29 cellular contexts compared by ENCODE assay signal in genomic region chr2:237306787-237307170, GRCh38.
A peak's percentile ranks its signal among the peaks of the same experiment; 100 is the strongest.
DNase-seq lines count a peak whose midpoint lies in the region; ATAC-seq, FAIRE-seq and TF ChIP-seq lines count a peak whose summit lies in the region.
"Had no signal": no experiment of that assay in that cellular context is flagged by ENCODE, and none has a peak within 500 bp of the region (broad histone marks: within the 10 kb centered on the region; RNA-seq: fewer than 3 reads in every experiment).

No MANE protein-coding gene starts in this region.

- no peak overlapping the region for H3K4ac ChIP-seq in H1 (replicated peaks; ENCODE audit: insufficient read length, low read depth, low read length)

- H3K9ac ChIP-seq in H1 (replicated peaks in 1 of 4; ENCODE audit: extremely low read depth in 1 of 4, low read depth in 3 of 4, low read length in 3 of 4): no peak overlapping the region
- H3K9ac ChIP-seq: SK-N-SH had no signal

- intact Hi-C loops in sigmoid colon (cut with DNase I): no loop called here

- H3K23ac ChIP-seq in H1 (ENCODE audit: insufficient read length): no peak overlapping the region

- no peak overlapping the region for H3K4me2 ChIP-seq in H1 (ENCODE audit: insufficient read depth in 1 of 2, low read depth in 2 of 2, low read length in 2 of 2)
- H3K4me2 ChIP-seq: SK-N-SH had no signal

- 96% methylated on average over 3 of the region's 3 CpGs; no CpG with 5 or more reads in 1 of the 2 experiments for WGBS in H1 (ENCODE audit: extremely low coverage in 1 of 2, insufficient coverage in 1 of 2, insufficient read length in 1 of 2, insufficient replicate concordance in 2 of 2, low coverage in 1 of 2, low lambda C conversion rate in 2 of 2, missing lambda C conversion rate in 1 of 2), 2 experiments
- 91 to 92% methylated on average over 3 of the region's 3 CpGs for WGBS in sigmoid colon, 2 donors

- no peaks in the 10 kb centered on the region for H3K79me1 ChIP-seq in H1 (ENCODE audit: low read depth, low read length)

- no peak overlapping the region for H3K4me3 ChIP-seq in AG04450 (ENCODE audit: low read depth, low read length)
- no peak overlapping the region for H3K4me3 ChIP-seq in H1 (ENCODE audit: extremely low read depth in 1 of 4, insufficient read depth in 2 of 4, low read depth in 3 of 4, low read length in 4 of 4)
- no peak overlapping the region for H3K4me3 ChIP-seq in sigmoid colon
- H3K4me3 ChIP-seq: body of pancreas, gastroesophageal sphincter, right lobe of liver, transverse colon had no signal

- no peak overlapping the region for H2AK5ac ChIP-seq in H1 (ENCODE audit: low read depth, low read length)

- no peak for FAIRE-seq in H1 (lab: Jason Lieb, UNC)
- FAIRE-seq: A204.1, GM18507 had no signal

- TF ChIP-seq POLR2A in H1 (IDR thresholded peaks at IDR 0.05; ENCODE audit: control extremely low read depth in 1 of 2, low read depth in 2 of 2, low read length in 2 of 2) (no peak), sigmoid colon (IDR thresholded peaks at IDR 0.05) (no peak)

- no peak overlapping the region for H2BK12ac ChIP-seq in H1 (ENCODE audit: low read depth, low read length)

- H3K23me2 ChIP-seq in H1 (ENCODE audit: low read depth, low read length): no peaks in the 10 kb centered on the region

- TF ChIP-seq RAD21 in H1 (IDR thresholded peaks at IDR 0.05 in 1 of 2, conservative IDR thresholded peaks at IDR 0.05 in 1 of 2; ENCODE audit: low read depth in 2 of 2, low read length in 2 of 2): no peak

- H3K9me3 ChIP-seq in AG04450 (ENCODE audit: control insufficient read depth, insufficient read depth, low read length) (peaks cover 16% of the 10 kb centered on the region), H1 (ENCODE audit: insufficient read depth in 2 of 2, low read depth in 1 of 2, low read length in 1 of 2) (peaks cover 16% of the 10 kb centered on the region in 2 experiments), sigmoid colon (no peaks in the 10 kb centered on the region)
- H3K9me3 ChIP-seq: body of pancreas, neutrophil, right lobe of liver, SK-N-SH, transverse colon had no signal

- H3K27me3 ChIP-seq in AG04450 (ENCODE audit: control insufficient read depth, insufficient read depth, low read length) (no peaks in the 10 kb centered on the region), H1 (replicated peaks in 1 of 4; ENCODE audit: control insufficient read depth in 3 of 4, extremely low read depth in 1 of 4, insufficient read depth in 3 of 4, low read length in 3 of 4) (0 out of 7 replicates have a peak, but pooled peaks cover 0 to 2% (median 0%) of the 10 kb centered on the region in 4 experiments), sigmoid colon (no peaks in the 10 kb centered on the region)
- H3K27me3 ChIP-seq: body of pancreas, gastroesophageal sphincter, neutrophil, right lobe of liver, transverse colon had no signal

- no peak overlapping the region for H2BK120ac ChIP-seq in H1 (replicated peaks; ENCODE audit: low read depth, low read length)

- no peak overlapping the region for H3K18ac ChIP-seq in H1 (ENCODE audit: extremely low read depth, low read length)

- H3K27ac ChIP-seq in AG04450 (ENCODE audit: low read depth, low read length): peak overlapping the region; percentile 50
- no peak overlapping the region for H3K27ac ChIP-seq in H1 (ENCODE audit: low read depth, low read length)
- H3K27ac ChIP-seq in sigmoid colon: peak overlapping the region in 3 of 4 donors; percentile 21 to 98 (median 91)
- H3K27ac ChIP-seq: body of pancreas, neutrophil, right lobe of liver had no signal

- no peak overlapping the region for H4K8ac ChIP-seq in H1 (ENCODE audit: extremely low read depth, insufficient read depth, low read length)

- no peak for ATAC-seq in GM18517 (IDR thresholded peaks at IDR 0.05; ENCODE audit: unreplicated experiment)
- ATAC-seq in HG02884 (IDR thresholded peaks at IDR 0.05; ENCODE audit: unreplicated experiment): no peak
- ATAC-seq: activated CD4-positive, CD25-positive, alpha-beta regulatory T cell treated with anti-CD3 and anti-CD28 coated beads, Interleukin-2, amount 50 U/mL, for 24 hours; body of pancreas; CD8-positive, alpha-beta T cell; gastroesophageal sphincter; right lobe of liver; Right ventricle myocardium inferior; T-helper 17 cell had no signal

- no peaks in the 10 kb centered on the region for H3K79me2 ChIP-seq in H1 (ENCODE audit: control insufficient read depth in 1 of 2, insufficient read depth in 2 of 2, low read length in 2 of 2)

- no peak overlapping the region for H3K56ac ChIP-seq in H1 (replicated peaks; ENCODE audit: insufficient read length, low read depth, low read length)

- DNase-seq in AG04450 (ENCODE audit: low read depth, low spot score): no peak
- peak; percentile 41 for DNase-seq in M059J (ENCODE audit: low read depth)
- DNase-seq in H1 (ENCODE audit: low read depth in 1 of 2, low spot score in 2 of 2): no peak
- DNase-seq in sigmoid colon: no peak
- DNase-seq in NCI-H82 (lab: John Stamatoyannopoulos, UW): no peak
- no peak for DNase-seq in C1 segment of cervical spinal cord (lab: John Stamatoyannopoulos, UW)
- DNase-seq: activated CD4-positive, alpha-beta T cell treated with anti-CD3 and anti-CD28 coated beads, Interleukin-2, amount 50 U/mL, for 48 hours; activated T-cell treated with anti-CD3 and anti-CD28 coated beads, Interleukin-2, amount 50 U/mL, for 48 hours; body of pancreas; CD8-positive, alpha-beta T cell; KG1; midbrain; naive B cell; NCI-H2029; NCI-H524 treated with DMSO at 0.1 percent for 48 hours; NK-92 treated with Interleukin-12 subunit alpha and Interleukin-12 subunit beta, amount 100 ng/mL, for 24 hours; right lobe of liver; SK-N-SH; stimulated activated CD4-positive, alpha-beta T cell treated with anti-CD3 and anti-CD28 coated beads, Interleukin-4, amount 100 ng/mL, for 4 hours; T-helper 17 cell; transverse colon had no signal

- CTCF ChIA-PET in AG04450 (lab: Charles Lee) (interaction anchor here (1.3 kb wide), 1 partner anchor 15 kb away, joined by 5 read pairs; no protein-coding TSS in a partner anchor), H1 (lab: Charles Lee; ENCODE audit: partially characterized antibody) (interaction anchor here (1.0 to 1.2 kb wide), 4 partner anchors 8 to 153 kb away, joined by 3 to 4 read pairs (median 3); no protein-coding TSS in a partner anchor)

- H3K14ac ChIP-seq in H1 (ENCODE audit: insufficient read length): no peak overlapping the region

- H3K4me1 ChIP-seq in H1 (replicated peaks in 1 of 4; ENCODE audit: control insufficient read depth in 3 of 4, insufficient read depth in 4 of 4, low read length in 3 of 4) (no peaks in the 10 kb centered on the region), sigmoid colon (peaks cover 0 to 63% (median 50%) of the 10 kb centered on the region in 4 donors)
- H3K4me1 ChIP-seq: body of pancreas, right lobe of liver had no signal

- H2AFZ ChIP-seq in H1 (ENCODE audit: low read length): 0 out of 2 replicates have a peak overlapping the region, but pooled peaks have one; percentile 41

- no peak overlapping the region for H2BK20ac ChIP-seq in H1 (ENCODE audit: low read length)

- H3K36me3 ChIP-seq in H1 (ENCODE audit: control insufficient read depth in 2 of 4, insufficient read depth in 4 of 4, low read length in 3 of 4): no peaks in the 10 kb centered on the region
- H3K36me3 ChIP-seq in sigmoid colon: no peaks in the 10 kb centered on the region
- H3K36me3 ChIP-seq: gastroesophageal sphincter, neutrophil, right lobe of liver, transverse colon had no signal

- no peak for TF ChIP-seq CTCF in AG04450 (IDR thresholded peaks at IDR 0.05; ENCODE audit: low read depth, low read length)
- TF ChIP-seq CTCF in H1 (IDR thresholded peaks at IDR 0.05; ENCODE audit: control extremely low read depth in 1 of 3, insufficient read depth in 1 of 3, low read depth in 1 of 3, low read length in 3 of 3): no peak
- no peak for TF ChIP-seq CTCF in sigmoid colon (IDR thresholded peaks at IDR 0.05)

- POLR2A ChIA-PET in AG04450 (lab: Yijun Ruan, JAX) (interaction anchor here (0.8 to 1.4 kb wide), 6 partner anchors 8 to 110 kb away, joined by 3 to 9 read pairs (median 4); no protein-coding TSS in a partner anchor), H1 (lab: Charles Lee; ENCODE audit: partially characterized antibody) (interaction anchor here (1.2 kb wide), 1 partner anchor 12 kb away, joined by 5 read pairs; no protein-coding TSS in a partner anchor)

- H4K91ac ChIP-seq in H1 (replicated peaks; ENCODE audit: insufficient read length, low read length): no peak overlapping the region

- no peak overlapping the region for H2BK5ac ChIP-seq in H1 (ENCODE audit: low read depth, low read length)

- H4K5ac ChIP-seq in H1 (ENCODE audit: insufficient read length, low read depth, low read length): no peak overlapping the region

- H2BK15ac ChIP-seq in H1 (ENCODE audit: low read length): no peak overlapping the region

- no peaks in the 10 kb centered on the region for H4K20me1 ChIP-seq in H1 (replicated peaks in 1 of 2; ENCODE audit: control insufficient read depth in 1 of 2, insufficient read depth in 2 of 2, low read length in 2 of 2)

- TF ChIP-seq EP300 in H1 (IDR thresholded peaks at IDR 0.05; ENCODE audit: borderline replicate concordance in 1 of 2, low read depth in 2 of 2, low read length in 2 of 2) (no peak), sigmoid colon (IDR thresholded peaks at IDR 0.05) (no peak)

TF ChIP-seq in H1, 55 proteins besides CTCF, POLR2A, EP300 and RAD21 (continues in another document):
- TF ChIP-seq BRCA1 (IDR thresholded peaks at IDR 0.05; ENCODE audit: low read depth, low read length) (no peak), GABPA (IDR thresholded peaks at IDR 0.05; ENCODE audit: borderline replicate concordance, insufficient read depth, low read length) (no peak), FOSL1 (IDR thresholded peaks at IDR 0.05; ENCODE audit: insufficient read depth, low read depth, low read length) (no peak), RXRA (IDR thresholded peaks at IDR 0.05; ENCODE audit: insufficient read depth, low read depth, low read length) (no peak), HDAC6 (IDR thresholded peaks at IDR 0.05; ENCODE audit: low read depth, low read length) (no peak)
